Comparison of ENCODE assay signal across 34 cellular contexts in the genomic region with DNA sequence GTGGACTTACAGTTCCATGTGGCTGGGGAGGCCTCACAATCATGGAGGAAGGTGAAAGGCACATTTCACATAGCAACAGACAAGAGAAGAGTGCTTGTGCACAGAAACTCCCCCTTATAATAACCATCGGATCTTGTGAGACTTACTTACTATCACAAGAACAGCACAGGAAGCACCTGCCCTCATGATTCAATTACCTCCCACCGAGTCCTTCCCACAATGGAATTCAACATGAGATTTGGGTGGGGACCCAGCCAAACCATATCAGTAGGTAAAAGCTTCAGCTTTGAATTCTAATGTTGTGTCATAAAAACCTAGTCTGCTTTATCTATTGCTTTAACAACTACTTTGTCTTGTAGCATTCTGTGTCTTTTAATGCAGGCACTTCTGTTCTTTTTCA.
"Had no signal": no experiment of that assay in that cellular context is flagged by ENCODE, and none has a peak within 500 bp of the region (broad histone marks: within the 10 kb centered on the region; RNA-seq: fewer than 3 reads in every experiment).

No MANE protein-coding gene starts in this region.

- FAIRE-seq: islet of Langerhans had no signal

- H3K4me3 Mint-ChIP-seq: dendritic cell treated with granulocyte-macrophage colony-stimulating factor and Interleukin-4, amounts not matched to agents 40 ng/mL and 50 ng/mL, for 4 days; endodermal cell; memory B cell; mesothelial cell of epicardium; naive B cell; natural killer cell treated with Interleukin-12 subunit alpha and Interleukin-12 subunit beta and Interleukin-15 and Interleukin-18, amount 100 ng/mL, for 72 hours; neural crest cell; stimulated activated naive CD8-positive, alpha-beta T cell treated with anti-CD3 and anti-CD28 coated beads, Interleukin-15, amount 100 ng/mL, for 72 hours had no signal

- H3K9me3 ChIP-seq: colonic mucosa, gastrocnemius medialis, lower lobe of right lung, mucosa of descending colon, neutrophil, prostate gland, right atrium auricular region, suprapubic skin, transverse colon, upper lobe of right lung, uterus had no signal

- H3K4me2 ChIP-seq: smooth muscle cell had no signal

- H3K36me3 ChIP-seq: colonic mucosa, gastrocnemius medialis, lower lobe of right lung, neutrophil, prostate gland, right atrium auricular region, suprapubic skin, transverse colon, upper lobe of right lung, uterus had no signal

- H3K27ac ChIP-seq: colonic mucosa, epithelial cell of prostate, gastrocnemius medialis, lower lobe of right lung, neutrophil, prostate gland, right atrium auricular region, suprapubic skin, transverse colon, upper lobe of right lung, uterus had no signal

- H3K27ac Mint-ChIP-seq: dendritic cell treated with granulocyte-macrophage colony-stimulating factor and Interleukin-4, amounts not matched to agents 40 ng/mL and 50 ng/mL, for 4 days; endodermal cell; memory B cell; mesothelial cell of epicardium; naive B cell; natural killer cell treated with Interleukin-12 subunit alpha and Interleukin-12 subunit beta and Interleukin-15 and Interleukin-18, amount 100 ng/mL, for 72 hours; stimulated activated naive CD8-positive, alpha-beta T cell treated with anti-CD3 and anti-CD28 coated beads, Interleukin-15, amount 100 ng/mL, for 72 hours had no signal

- H3K4me1 ChIP-seq: colonic mucosa, gastrocnemius medialis, lower lobe of right lung, prostate gland, right atrium auricular region, suprapubic skin, transverse colon, upper lobe of right lung, uterus had no signal

- ATAC-seq: esophagus mucosa; gastrocnemius medialis; left cardiac atrium; left ventricle myocardium superior; lower lobe of right lung; mucosa of descending colon; natural killer cell treated with Interleukin-12 subunit alpha and Interleukin-12 subunit beta and Interleukin-15 and Interleukin-18, amount 100 ng/mL, for 72 hours; sciatic nerve; stimulated activated naive CD8-positive, alpha-beta T cell treated with anti-CD3 and anti-CD28 coated beads, Interleukin-15, amount 100 ng/mL, for 72 hours; upper lobe of right lung had no signal

- H3K27me3 ChIP-seq: colonic mucosa, gastrocnemius medialis, neutrophil, right atrium auricular region, suprapubic skin, transverse colon, upper lobe of right lung, uterus had no signal

- H3K4me3 ChIP-seq: colonic mucosa, gastrocnemius medialis, lower lobe of right lung, mucosa of descending colon, prostate gland, right atrium auricular region, smooth muscle cell, suprapubic skin, transverse colon, upper lobe of right lung, uterus had no signal

- H3K4me1 Mint-ChIP-seq: memory B cell; mesothelial cell of epicardium; naive B cell; stimulated activated naive CD8-positive, alpha-beta T cell treated with anti-CD3 and anti-CD28 coated beads, Interleukin-15, amount 100 ng/mL, for 72 hours had no signal

- H3K9me3 Mint-ChIP-seq: dendritic cell treated with granulocyte-macrophage colony-stimulating factor and Interleukin-4, amounts not matched to agents 40 ng/mL and 50 ng/mL, for 4 days; mesothelial cell of epicardium had no signal

- DNase-seq: colonic mucosa; effector CD8-positive, alpha-beta T cell; endodermal cell; foreskin fibroblast; gastrocnemius medialis; head of caudate nucleus; left cardiac atrium; left ventricle myocardium superior; lower lobe of right lung; mucosa of descending colon; naive B cell; stimulated activated CD4-positive, alpha-beta T cell treated with anti-CD3 and anti-CD28 coated beads, Interleukin-12 subunit alpha, Interleukin-12 subunit beta, amount 100 ng/mL, for 4 hours; stimulated activated CD4-positive, alpha-beta T cell treated with anti-CD3 and anti-CD28 coated beads, Interleukin-1b, Interleukin-23, amount 100 ng/mL, for 48 hours; stimulated activated CD4-positive, alpha-beta T cell treated with anti-CD3 and anti-CD28 coated beads, Interleukin-4, amount 100 ng/mL, for 1 hour; stimulated activated CD8-positive, alpha-beta memory T cell treated with anti-CD3 and anti-CD28 coated beads, Interleukin-4, amount 100 ng/mL, for 48 hours; stimulated activated naive CD4-positive, alpha-beta T cell; stimulated activated naive CD8-positive, alpha-beta T cell treated with anti-CD3 and anti-CD28 coated beads, Interleukin-15, amount 100 ng/mL, for 72 hours; transverse colon; upper lobe of right lung; uterus had no signal

- H3K27me3 Mint-ChIP-seq: dendritic cell treated with granulocyte-macrophage colony-stimulating factor and Interleukin-4, amounts not matched to agents 40 ng/mL and 50 ng/mL, for 4 days; memory B cell; natural killer cell treated with Interleukin-12 subunit alpha and Interleukin-12 subunit beta and Interleukin-15 and Interleukin-18, amount 100 ng/mL, for 72 hours had no signal

- H3K36me3 Mint-ChIP-seq: memory B cell; mesothelial cell of epicardium; naive B cell; natural killer cell treated with Interleukin-12 subunit alpha and Interleukin-12 subunit beta and Interleukin-15 and Interleukin-18, amount 100 ng/mL, for 72 hours had no signal
